In the genomic region with DNA sequence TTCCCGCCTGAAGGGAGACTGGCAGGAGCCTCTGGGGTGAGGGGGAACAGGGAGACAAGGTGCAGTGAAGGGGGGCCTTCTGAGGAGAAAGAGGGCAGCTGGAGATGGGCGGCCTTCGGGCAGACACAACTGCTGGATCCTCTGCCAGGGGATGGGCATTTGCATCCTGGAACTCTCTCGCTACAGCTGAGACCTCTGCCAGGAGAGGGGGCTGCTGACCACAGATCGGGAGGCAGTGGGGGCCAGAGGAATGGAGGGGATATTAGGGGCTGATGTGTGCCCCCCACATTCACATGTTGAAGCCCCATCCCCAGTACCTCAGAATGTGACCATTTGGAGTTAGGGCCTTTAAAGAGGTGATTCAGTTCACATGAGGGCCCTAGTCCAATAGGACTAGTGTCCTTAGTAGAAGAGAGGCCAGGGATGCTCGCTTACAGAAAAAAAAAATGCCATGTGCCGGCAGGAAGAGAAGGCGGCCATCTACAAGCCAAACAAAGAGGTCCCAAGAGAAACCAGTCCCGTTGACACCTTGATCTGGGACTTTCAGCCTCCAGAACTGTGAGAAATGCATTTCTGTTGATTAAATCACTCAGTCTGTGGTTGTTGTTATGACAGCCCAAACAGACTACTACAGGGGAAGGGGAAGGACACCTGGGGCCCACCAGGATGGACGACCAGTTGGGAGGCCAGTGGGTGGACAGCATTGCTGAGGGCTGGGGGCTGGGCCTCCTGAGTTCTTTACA, we compare ENCODE assay signal across 1 cellular context.
TF ChIP-seq lines count a peak whose summit lies in the region.

No MANE protein-coding gene starts in this region.

TF ChIP-seq in K562, 482 proteins besides CTCF, POLR2A, EP300 and RAD21:
- TF ChIP-seq, protein P1, sequence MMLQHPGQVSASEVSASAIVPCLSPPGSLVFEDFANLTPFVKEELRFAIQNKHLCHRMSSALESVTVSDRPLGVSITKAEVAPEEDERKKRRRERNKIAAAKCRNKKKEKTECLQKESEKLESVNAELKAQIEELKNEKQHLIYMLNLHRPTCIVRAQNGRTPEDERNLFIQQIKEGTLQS (IDR thresholded peaks at IDR 0.05), result no peak
- TF ChIP-seq, protein P1 (CRISPR knock-in tag; conservative IDR thresholded peaks at IDR 0.05), result no peak
- TF ChIP-seq, protein P2, sequence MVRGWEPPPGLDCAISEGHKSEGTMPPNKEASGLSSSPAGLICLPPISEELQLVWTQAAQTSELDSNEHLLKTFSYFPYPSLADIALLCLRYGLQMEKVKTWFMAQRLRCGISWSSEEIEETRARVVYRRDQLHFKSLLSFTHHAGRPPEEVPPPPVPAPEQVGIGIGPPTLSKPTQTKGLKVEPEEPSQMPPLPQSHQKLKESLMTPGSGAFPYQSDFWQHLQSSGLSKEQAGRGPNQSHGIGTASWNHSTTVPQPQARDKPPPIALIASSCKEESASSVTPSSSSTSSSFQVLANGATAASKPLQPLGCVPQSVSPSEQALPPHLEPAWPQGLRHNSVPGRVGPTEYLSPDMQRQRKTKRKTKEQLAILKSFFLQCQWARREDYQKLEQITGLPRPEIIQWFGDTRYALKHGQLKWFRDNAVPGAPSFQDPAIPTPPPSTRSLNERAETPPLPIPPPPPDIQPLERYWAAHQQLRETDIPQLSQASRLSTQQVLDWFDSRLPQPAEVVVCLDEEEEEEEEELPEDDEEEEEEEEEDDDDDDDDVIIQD (CRISPR knock-in tag; IDR thresholded peaks at IDR 0.05), result no peak
- TF ChIP-seq, protein P3, sequence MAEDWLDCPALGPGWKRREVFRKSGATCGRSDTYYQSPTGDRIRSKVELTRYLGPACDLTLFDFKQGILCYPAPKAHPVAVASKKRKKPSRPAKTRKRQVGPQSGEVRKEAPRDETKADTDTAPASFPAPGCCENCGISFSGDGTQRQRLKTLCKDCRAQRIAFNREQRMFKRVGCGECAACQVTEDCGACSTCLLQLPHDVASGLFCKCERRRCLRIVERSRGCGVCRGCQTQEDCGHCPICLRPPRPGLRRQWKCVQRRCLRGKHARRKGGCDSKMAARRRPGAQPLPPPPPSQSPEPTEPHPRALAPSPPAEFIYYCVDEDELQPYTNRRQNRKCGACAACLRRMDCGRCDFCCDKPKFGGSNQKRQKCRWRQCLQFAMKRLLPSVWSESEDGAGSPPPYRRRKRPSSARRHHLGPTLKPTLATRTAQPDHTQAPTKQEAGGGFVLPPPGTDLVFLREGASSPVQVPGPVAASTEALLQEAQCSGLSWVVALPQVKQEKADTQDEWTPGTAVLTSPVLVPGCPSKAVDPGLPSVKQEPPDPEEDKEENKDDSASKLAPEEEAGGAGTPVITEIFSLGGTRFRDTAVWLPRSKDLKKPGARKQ (CRISPR knock-in tag; IDR thresholded peaks at IDR 0.05), result no peak
- TF ChIP-seq PHB2 (IDR thresholded peaks at IDR 0.05; ENCODE audit: low read depth) (no peak), RBM22 (IDR thresholded peaks at IDR 0.05; ENCODE audit: low read depth, low read length, poor library complexity, severe bottlenecking) (no peak), RFX5 (IDR thresholded peaks at IDR 0.05; ENCODE audit: low read depth, low read length) (no peak), GABPB2 (CRISPR knock-in tag; conservative IDR thresholded peaks at IDR 0.05) (no peak), SP2 (IDR thresholded peaks at IDR 0.05; ENCODE audit: extremely low read depth, low read depth, low read length, poor library complexity, severe bottlenecking) (no peak), ELF2 (CRISPR knock-in tag; IDR thresholded peaks at IDR 0.05) (no peak), FOXM1 (IDR thresholded peaks at IDR 0.05; ENCODE audit: low read depth) (no peak), FOXM1 (CRISPR knock-in tag; IDR thresholded peaks at IDR 0.05; ENCODE audit: low read depth) (no peak), EHMT2 (IDR thresholded peaks at IDR 0.05) (no peak), ZKSCAN3 (CRISPR knock-in tag; IDR thresholded peaks at IDR 0.05) (no peak), PCBP2 (IDR thresholded peaks at IDR 0.05; ENCODE audit: low read depth, low read length, poor library complexity, severe bottlenecking) (no peak), FOXP1 (CRISPR knock-in tag; IDR thresholded peaks at IDR 0.05) (no peak), JUND (IDR thresholded peaks at IDR 0.05; ENCODE audit: borderline replicate concordance, low read depth, low read length) (no peak), JUND (tag; IDR thresholded peaks at IDR 0.05; ENCODE audit: borderline replicate concordance, low read depth, low read length) (no peak)
- TF ChIP-seq, protein P4, sequence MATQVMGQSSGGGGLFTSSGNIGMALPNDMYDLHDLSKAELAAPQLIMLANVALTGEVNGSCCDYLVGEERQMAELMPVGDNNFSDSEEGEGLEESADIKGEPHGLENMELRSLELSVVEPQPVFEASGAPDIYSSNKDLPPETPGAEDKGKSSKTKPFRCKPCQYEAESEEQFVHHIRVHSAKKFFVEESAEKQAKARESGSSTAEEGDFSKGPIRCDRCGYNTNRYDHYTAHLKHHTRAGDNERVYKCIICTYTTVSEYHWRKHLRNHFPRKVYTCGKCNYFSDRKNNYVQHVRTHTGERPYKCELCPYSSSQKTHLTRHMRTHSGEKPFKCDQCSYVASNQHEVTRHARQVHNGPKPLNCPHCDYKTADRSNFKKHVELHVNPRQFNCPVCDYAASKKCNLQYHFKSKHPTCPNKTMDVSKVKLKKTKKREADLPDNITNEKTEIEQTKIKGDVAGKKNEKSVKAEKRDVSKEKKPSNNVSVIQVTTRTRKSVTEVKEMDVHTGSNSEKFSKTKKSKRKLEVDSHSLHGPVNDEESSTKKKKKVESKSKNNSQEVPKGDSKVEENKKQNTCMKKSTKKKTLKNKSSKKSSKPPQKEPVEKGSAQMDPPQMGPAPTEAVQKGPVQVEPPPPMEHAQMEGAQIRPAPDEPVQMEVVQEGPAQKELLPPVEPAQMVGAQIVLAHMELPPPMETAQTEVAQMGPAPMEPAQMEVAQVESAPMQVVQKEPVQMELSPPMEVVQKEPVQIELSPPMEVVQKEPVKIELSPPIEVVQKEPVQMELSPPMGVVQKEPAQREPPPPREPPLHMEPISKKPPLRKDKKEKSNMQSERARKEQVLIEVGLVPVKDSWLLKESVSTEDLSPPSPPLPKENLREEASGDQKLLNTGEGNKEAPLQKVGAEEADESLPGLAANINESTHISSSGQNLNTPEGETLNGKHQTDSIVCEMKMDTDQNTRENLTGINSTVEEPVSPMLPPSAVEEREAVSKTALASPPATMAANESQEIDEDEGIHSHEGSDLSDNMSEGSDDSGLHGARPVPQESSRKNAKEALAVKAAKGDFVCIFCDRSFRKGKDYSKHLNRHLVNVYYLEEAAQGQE (CRISPR knock-in tag; IDR thresholded peaks at IDR 0.05; ENCODE audit: low read depth), result no peak
- TF ChIP-seq, protein P5, sequence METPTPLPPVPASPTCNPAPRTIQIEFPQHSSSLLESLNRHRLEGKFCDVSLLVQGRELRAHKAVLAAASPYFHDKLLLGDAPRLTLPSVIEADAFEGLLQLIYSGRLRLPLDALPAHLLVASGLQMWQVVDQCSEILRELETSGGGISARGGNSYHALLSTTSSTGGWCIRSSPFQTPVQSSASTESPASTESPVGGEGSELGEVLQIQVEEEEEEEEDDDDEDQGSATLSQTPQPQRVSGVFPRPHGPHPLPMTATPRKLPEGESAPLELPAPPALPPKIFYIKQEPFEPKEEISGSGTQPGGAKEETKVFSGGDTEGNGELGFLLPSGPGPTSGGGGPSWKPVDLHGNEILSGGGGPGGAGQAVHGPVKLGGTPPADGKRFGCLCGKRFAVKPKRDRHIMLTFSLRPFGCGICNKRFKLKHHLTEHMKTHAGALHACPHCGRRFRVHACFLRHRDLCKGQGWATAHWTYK (CRISPR knock-in tag; IDR thresholded peaks at IDR 0.05), result no peak
- TF ChIP-seq, protein P6, sequence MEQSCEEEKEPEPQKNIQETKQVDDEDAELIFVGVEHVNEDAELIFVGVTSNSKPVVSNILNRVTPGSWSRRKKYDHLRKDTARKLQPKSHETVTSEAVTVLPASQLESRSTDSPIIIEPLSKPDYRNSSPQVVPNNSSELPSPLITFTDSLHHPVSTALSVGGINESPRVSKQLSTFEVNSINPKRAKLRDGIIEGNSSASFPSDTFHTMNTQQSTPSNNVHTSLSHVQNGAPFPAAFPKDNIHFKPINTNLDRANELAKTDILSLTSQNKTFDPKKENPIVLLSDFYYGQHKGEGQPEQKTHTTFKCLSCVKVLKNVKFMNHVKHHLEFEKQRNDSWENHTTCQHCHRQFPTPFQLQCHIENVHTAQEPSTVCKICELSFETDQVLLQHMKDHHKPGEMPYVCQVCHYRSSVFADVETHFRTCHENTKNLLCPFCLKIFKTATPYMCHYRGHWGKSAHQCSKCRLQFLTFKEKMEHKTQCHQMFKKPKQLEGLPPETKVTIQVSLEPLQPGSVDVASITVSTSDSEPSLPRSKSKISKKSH (CRISPR knock-in tag; IDR thresholded peaks at IDR 0.05), result no peak
- TF ChIP-seq, protein P7, sequence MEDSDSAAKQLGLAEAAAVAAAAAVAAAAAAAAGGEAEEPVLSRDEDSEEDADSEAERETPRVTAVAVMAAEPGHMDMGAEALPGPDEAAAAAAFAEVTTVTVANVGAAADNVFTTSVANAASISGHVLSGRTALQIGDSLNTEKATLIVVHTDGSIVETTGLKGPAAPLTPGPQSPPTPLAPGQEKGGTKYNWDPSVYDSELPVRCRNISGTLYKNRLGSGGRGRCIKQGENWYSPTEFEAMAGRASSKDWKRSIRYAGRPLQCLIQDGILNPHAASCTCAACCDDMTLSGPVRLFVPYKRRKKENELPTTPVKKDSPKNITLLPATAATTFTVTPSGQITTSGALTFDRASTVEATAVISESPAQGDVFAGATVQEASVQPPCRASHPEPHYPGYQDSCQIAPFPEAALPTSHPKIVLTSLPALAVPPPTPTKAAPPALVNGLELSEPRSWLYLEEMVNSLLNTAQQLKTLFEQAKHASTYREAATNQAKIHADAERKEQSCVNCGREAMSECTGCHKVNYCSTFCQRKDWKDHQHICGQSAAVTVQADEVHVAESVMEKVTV (CRISPR knock-in tag; IDR thresholded peaks at IDR 0.05), result no peak
- TF ChIP-seq, protein P8, sequence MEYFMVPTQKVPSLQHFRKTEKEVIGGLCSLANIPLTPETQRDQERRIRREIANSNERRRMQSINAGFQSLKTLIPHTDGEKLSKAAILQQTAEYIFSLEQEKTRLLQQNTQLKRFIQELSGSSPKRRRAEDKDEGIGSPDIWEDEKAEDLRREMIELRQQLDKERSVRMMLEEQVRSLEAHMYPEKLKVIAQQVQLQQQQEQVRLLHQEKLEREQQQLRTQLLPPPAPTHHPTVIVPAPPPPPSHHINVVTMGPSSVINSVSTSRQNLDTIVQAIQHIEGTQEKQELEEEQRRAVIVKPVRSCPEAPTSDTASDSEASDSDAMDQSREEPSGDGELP (CRISPR knock-in tag; IDR thresholded peaks at IDR 0.05; ENCODE audit: borderline replicate concordance), result no peak
